In the genomic region with DNA sequence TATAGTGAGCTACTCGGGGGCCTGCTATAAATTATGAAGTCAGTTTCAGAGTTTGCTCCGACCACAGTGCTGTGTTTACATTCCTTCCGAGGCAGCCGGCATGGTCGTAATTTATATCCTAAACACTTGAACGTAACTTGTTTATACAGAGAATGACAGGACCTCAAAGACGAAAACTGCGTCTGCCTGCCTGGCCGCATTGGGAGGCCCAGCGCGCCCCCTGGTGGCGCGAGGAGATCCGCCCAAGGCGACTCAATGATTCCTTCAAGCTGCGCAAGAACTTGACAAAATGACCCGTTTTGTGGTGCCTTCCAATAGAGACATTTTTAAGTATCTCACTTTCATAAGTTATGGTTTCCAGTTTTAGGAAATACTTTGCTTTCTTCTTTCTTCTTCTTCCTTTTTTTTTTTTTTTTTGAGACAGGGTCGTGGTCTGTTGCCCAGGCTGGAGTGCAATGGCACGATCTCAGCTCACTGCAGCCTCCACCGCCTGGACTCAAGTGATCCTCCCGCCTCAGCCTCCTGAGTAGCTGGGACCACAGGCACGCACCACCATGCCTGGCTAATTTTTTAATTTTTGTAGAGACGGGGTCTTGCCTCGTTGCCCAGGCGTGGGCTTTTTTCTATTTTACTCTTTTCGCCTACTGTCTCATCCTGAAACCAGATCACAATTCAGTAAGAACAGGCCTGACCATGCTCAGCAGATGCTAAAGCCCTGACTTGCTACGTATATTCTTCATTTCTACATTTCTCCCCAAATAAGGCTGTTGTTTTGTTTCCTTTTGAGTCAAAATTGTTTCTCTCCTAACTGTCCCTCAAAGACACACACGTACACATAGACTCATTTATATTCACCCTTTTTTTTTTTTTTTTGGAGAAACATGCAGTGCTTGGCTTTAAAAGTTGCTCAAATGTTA, we compare ENCODE assay signal across 8 cellular contexts. TPM values are rescaled to one million over a fixed set of nuclear protein-coding genes. Genes with fewer than 3 reads are reported as not detected.
DNase-seq lines count a peak whose midpoint lies in the region; ATAC-seq and TF ChIP-seq lines count a peak whose summit lies in the region.

No MANE protein-coding gene starts in this region.

- H4K20me1 ChIP-seq in GM23248 (ENCODE audit: insufficient read depth) (no peaks in the 10 kb centered on the region), mammary epithelial cell (ENCODE audit: insufficient read depth, low read length) (no peaks in the 10 kb centered on the region)

- H3K36me3 ChIP-seq in GM23248 (ENCODE audit: low read depth): no peaks in the 10 kb centered on the region; the same call in 1 of the 2 replicates
- H3K36me3 ChIP-seq in mammary epithelial cell (ENCODE audit: insufficient read depth, low read length): no peaks in the 10 kb centered on the region

- peaks cover 6% of the 10 kb centered on the region; the same call in 1 of the 2 replicates for H3F3A ChIP-seq in GM23248 (ENCODE audit: insufficient read depth)

- ATAC-seq in WTC11: no peak
- no peak for ATAC-seq in GM18870 (IDR thresholded peaks at IDR 0.05; ENCODE audit: unreplicated experiment)

- H3K4me1 Mint-ChIP-seq in WTC11: peaks cover 35% of the 10 kb centered on the region

- no peaks in the 10 kb centered on the region for H3K9me2 ChIP-seq in GM23248 (ENCODE audit: insufficient read depth)

- CTCF ChIA-PET in WTC11 (lab: Charles Lee): interaction anchor here (0.5 to 2.6 kb wide), 42 partner anchors 8 to 804 kb away, joined by 3 to 23 read pairs (median 4); partner anchors contain the start of gene FOXQ1
- CTCF ChIA-PET in mammary epithelial cell (lab: Charles Lee; ENCODE audit: low non-redundant PET): interaction anchor here (0.6 to 0.7 kb wide), 6 partner anchors 10 to 669 kb away, joined by 3 to 8 read pairs (median 3); no protein-coding TSS in a partner anchor

- H3K9ac ChIP-seq in GM23248 (no peak overlapping the region), mammary epithelial cell (ENCODE audit: insufficient read depth, low read length) (no peak overlapping the region)

- 0 out of 2 replicates have a peak overlapping the region, but pooled peaks have one; percentile 42 for H3K4me3 ChIP-seq in GM23248
- H3K4me3 ChIP-seq in mammary epithelial cell (replicated peaks in 1 of 3; ENCODE audit: insufficient read depth in 1 of 3, low read depth in 2 of 3, low read length in 3 of 3): no peak overlapping the region

- BruUV-seq in mammary epithelial cell (replicated peaks; lab: Mats Ljungman, UMichigan): no TSS peak

- POLR2A ChIA-PET in WTC11 (lab: Charles Lee): interaction anchor here (0.6 kb wide), 1 partner anchor 82 kb away, joined by 4 read pairs; no protein-coding TSS in a partner anchor

- H3K36me3 Mint-ChIP-seq in WTC11: no peaks in the 10 kb centered on the region

- peaks cover 8% of the 10 kb centered on the region for H3K79me2 ChIP-seq in GM23248 (ENCODE audit: insufficient read depth)
- H3K79me2 ChIP-seq in mammary epithelial cell (ENCODE audit: insufficient read depth, low read length): no peaks in the 10 kb centered on the region

- H2AFZ ChIP-seq in GM23248 (peak overlapping the region; percentile 55), mammary epithelial cell (ENCODE audit: low read depth, low read length) (no peak overlapping the region)

- peaks cover 83% of the 10 kb centered on the region for H3K27me3 Mint-ChIP-seq in WTC11 (ENCODE audit: low read depth)

- DNase-seq in COLO829 (ENCODE audit: low spot score) (peak; percentile 80), GM23248 (peak; percentile 81), NCI-H2029 treated with DMSO at 0.1 percent for 48 hours (lab: John Stamatoyannopoulos, UW) (peak; percentile 73), WTC11 (ENCODE audit: low spot score) (peak; percentile 80), mammary epithelial cell (peak; percentile 46), kidney tubule cell (ENCODE audit: low spot score) (peak; percentile 66)
- DNase-seq in stimulated activated CD4-positive, alpha-beta T cell treated with anti-CD3 and anti-CD28 coated beads, Interleukin-2, amount 100 ng/mL, for 48 hours: peak; percentile 69 to 75

- 35% methylated on average over 26 to 28 of the region's 28 CpGs for WGBS in GM23248 (ENCODE audit: low coverage in 1 of 2, low lambda C conversion rate in 2 of 2, missing lambda C conversion rate in 2 of 2), 2 experiments
- 26% methylated on average over 27 of the region's 28 CpGs for WGBS in mammary epithelial cell (ENCODE audit: low coverage, missing lambda C conversion rate)

- in situ Hi-C loops in GM23248 (cut with MboI): loop anchor here (25.0 kb wide), 1 partner anchor 485 kb away; no protein-coding TSS in a partner anchor
- in situ Hi-C loops in mammary epithelial cell (cut with MboI; ENCODE audit: low sequenced_read_pairs in 2 of 2): loop anchor here in 1 of 2 donors (25.0 kb wide), 1 partner anchor 810 kb away; no protein-coding TSS in a partner anchor

- H3K27ac Mint-ChIP-seq in WTC11: no peak overlapping the region

- no peak overlapping the region for H3K4me3 Mint-ChIP-seq in WTC11

- H3K4me1 ChIP-seq in GM23248 (ENCODE audit: insufficient read depth) (0 out of 2 replicates have a peak, but pooled peaks cover 4% of the 10 kb centered on the region), mammary epithelial cell (ENCODE audit: insufficient read depth, low read length) (peaks cover 5% of the 10 kb centered on the region)

- H3K9me3 Mint-ChIP-seq in WTC11: no peaks in the 10 kb centered on the region

- TF ChIP-seq CTCF in WTC11 (IDR thresholded peaks at IDR 0.05): peak; percentile 95
- TF ChIP-seq CTCF in mammary epithelial cell (conservative IDR thresholded peaks at IDR 0.05 in 1 of 2, IDR thresholded peaks at IDR 0.05 in 1 of 2; ENCODE audit: extremely low read depth in 1 of 2, insufficient read depth in 1 of 2, low read depth in 1 of 2, low read length in 2 of 2): peak; percentile 95 to 98

- intact Hi-C loops in mammary epithelial cell (cut with micrococcal nuclease): loop anchor here (1.0 to 10.0 kb wide), 3 partner anchors 600 to 1102 kb away; partner anchors contain the start of gene DUSP22

- no peak overlapping the region for H3K27ac ChIP-seq in GM23248
- no peak overlapping the region for H3K27ac ChIP-seq in mammary epithelial cell (ENCODE audit: insufficient read depth, low read depth, low read length)

- H3K27me3 ChIP-seq in GM23248 (replicated peaks; ENCODE audit: insufficient read depth): no peaks in the 10 kb centered on the region
- peaks cover 23% of the 10 kb centered on the region for H3K27me3 ChIP-seq in mammary epithelial cell (ENCODE audit: insufficient read depth, low read length)

- H3K9me3 ChIP-seq in GM23248 (ENCODE audit: low read depth) (no peaks in the 10 kb centered on the region), mammary epithelial cell (replicated peaks; ENCODE audit: insufficient read depth, low read length) (no peaks in the 10 kb centered on the region)

- dilution Hi-C loops in mammary epithelial cell (cut with HindIII; ENCODE audit: low sequenced_read_pairs): no loop called here

- H3K4me2 ChIP-seq in GM23248 (ENCODE audit: unreplicated experiment) (peak overlapping the region; percentile 74), mammary epithelial cell (ENCODE audit: insufficient read depth, low read depth, low read length) (no peak overlapping the region)

TF ChIP-seq in WTC11, 78 proteins besides CTCF, POLR2A, EP300 and RAD21 (continues in another document):
- TF ChIP-seq, protein P1, sequence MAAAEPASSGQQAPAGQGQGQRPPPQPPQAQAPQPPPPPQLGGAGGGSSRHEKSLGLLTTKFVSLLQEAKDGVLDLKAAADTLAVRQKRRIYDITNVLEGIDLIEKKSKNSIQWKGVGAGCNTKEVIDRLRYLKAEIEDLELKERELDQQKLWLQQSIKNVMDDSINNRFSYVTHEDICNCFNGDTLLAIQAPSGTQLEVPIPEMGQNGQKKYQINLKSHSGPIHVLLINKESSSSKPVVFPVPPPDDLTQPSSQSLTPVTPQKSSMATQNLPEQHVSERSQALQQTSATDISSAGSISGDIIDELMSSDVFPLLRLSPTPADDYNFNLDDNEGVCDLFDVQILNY (CRISPR knock-in tag; IDR thresholded peaks at IDR 0.05): no peak
- TF ChIP-seq, protein P2, sequence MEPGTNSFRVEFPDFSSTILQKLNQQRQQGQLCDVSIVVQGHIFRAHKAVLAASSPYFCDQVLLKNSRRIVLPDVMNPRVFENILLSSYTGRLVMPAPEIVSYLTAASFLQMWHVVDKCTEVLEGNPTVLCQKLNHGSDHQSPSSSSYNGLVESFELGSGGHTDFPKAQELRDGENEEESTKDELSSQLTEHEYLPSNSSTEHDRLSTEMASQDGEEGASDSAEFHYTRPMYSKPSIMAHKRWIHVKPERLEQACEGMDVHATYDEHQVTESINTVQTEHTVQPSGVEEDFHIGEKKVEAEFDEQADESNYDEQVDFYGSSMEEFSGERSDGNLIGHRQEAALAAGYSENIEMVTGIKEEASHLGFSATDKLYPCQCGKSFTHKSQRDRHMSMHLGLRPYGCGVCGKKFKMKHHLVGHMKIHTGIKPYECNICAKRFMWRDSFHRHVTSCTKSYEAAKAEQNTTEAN (CRISPR knock-in tag; IDR thresholded peaks at IDR 0.05): no peak
- no peak for TF ChIP-seq IRF2 (CRISPR knock-in tag; IDR thresholded peaks at IDR 0.05; ENCODE audit: borderline replicate concordance, low read depth)
- no peak for TF ChIP-seq ZNF416 (CRISPR knock-in tag; IDR thresholded peaks at IDR 0.05)
- TF ChIP-seq TEAD1 (CRISPR knock-in tag; IDR thresholded peaks at IDR 0.05): no peak
- no peak for TF ChIP-seq GRHL2 (CRISPR knock-in tag; IDR thresholded peaks at IDR 0.05; ENCODE audit: insufficient replicate concordance, severe bottlenecking)

RNA-seq across cellular contexts. Expression of gene FOXF2, which starts 7.8 kb away (rescaled TPM):
- 5.1 and 8.3 TPM in 2 replicates for total RNA-seq in GM23248 (2014; rRNA removed; shearing (Covaris generic))
- polyA plus RNA-seq in GM23248 (2016; fragmentation: Nextera tagmentation; extraction: Ambion mirVana): 2.5 and 2.7 TPM in 2 replicates
- 0.07 to 0.11 TPM in 2 of 3 replicates, not detected in the other for total RNA-seq in WTC11 (2021)
- not detected for total RNA-seq in mammary epithelial cell
- polyA plus RNA-seq in mammary epithelial cell: 0.15 TPM
- not detected for polyA minus RNA-seq in mammary epithelial cell
